18 cellular contexts compared by ENCODE assay signal in genomic region chr2:160464996-160465395, GRCh38. TPM values are rescaled to one million over a fixed set of nuclear protein-coding genes. Genes with fewer than 3 reads are reported as not detected.
A peak's percentile ranks its signal among the peaks of the same experiment; 100 is the strongest.
DNase-seq lines count a peak whose midpoint lies in the region; ATAC-seq, FAIRE-seq and TF ChIP-seq lines count a peak whose summit lies in the region.
"Had no signal": no experiment of that assay in that cellular context is flagged by ENCODE, and none has a peak within 500 bp of the region (broad histone marks: within the 10 kb centered on the region; RNA-seq: fewer than 3 reads in every experiment).

No MANE protein-coding gene starts in this region.

- CTCF ChIA-PET in A549 (lab: Yijun Ruan, JAX) (no interaction called here), K562 (lab: Yijun Ruan, JAX; ENCODE audit: low intra/inter-chr PET ratio) (no interaction called here)

- H3K79me2 ChIP-seq in K562 (ENCODE audit: control insufficient read depth, insufficient read depth, low read length): no peaks in the 10 kb centered on the region

- no peak overlapping the region for H3K4me3 ChIP-seq in A549
- H3K4me3 ChIP-seq in K562: no peak overlapping the region
- H3K4me3 ChIP-seq in mesenchymal stem cell (ENCODE audit: insufficient read depth in 1 of 2, low read depth in 1 of 2, low read length in 2 of 2): peak overlapping the region in 1 of 2 experiments; percentile 1
- H3K4me3 ChIP-seq in tibial nerve: no peak overlapping the region

- intact Hi-C loops in K562 (cut with micrococcal nuclease): no loop called here

- TF ChIP-seq RAD21 in A549 (conservative IDR thresholded peaks at IDR 0.05 in 1 of 2, IDR thresholded peaks at IDR 0.05 in 1 of 2) (no peak), K562 (CRISPR knock-in tag; conservative IDR thresholded peaks at IDR 0.05 in 1 of 2, IDR thresholded peaks at IDR 0.05 in 1 of 2) (no peak)

- H3K9me3 ChIP-seq in A549 (no peaks in the 10 kb centered on the region), K562 (replicated peaks; ENCODE audit: control insufficient read depth, insufficient read depth, low read depth, low read length) (no peaks in the 10 kb centered on the region), mesenchymal stem cell (ENCODE audit: control insufficient read depth, low read length) (no peaks in the 10 kb centered on the region), tibial nerve (no peaks in the 10 kb centered on the region)
- H3K9me3 ChIP-seq: Caco-2 had no signal

- H3K27me3 ChIP-seq in K562 (ENCODE audit: control insufficient read depth in 2 of 2, insufficient read depth in 2 of 2, low read length in 2 of 2): no peaks in the 10 kb centered on the region
- H3K27me3 ChIP-seq in mesenchymal stem cell (ENCODE audit: control insufficient read depth in 1 of 2, insufficient read depth in 1 of 2, low read length in 2 of 2): no peaks in the 10 kb centered on the region
- no peaks in the 10 kb centered on the region for H3K27me3 ChIP-seq in tibial nerve

- H2AFZ ChIP-seq in K562 (ENCODE audit: low read depth, low read length): no peak overlapping the region
- no peak overlapping the region for H2AFZ ChIP-seq in mesenchymal stem cell (ENCODE audit: low read depth, low read length)

- no peak overlapping the region for H2BK12ac ChIP-seq in mesenchymal stem cell (ENCODE audit: low read length in 2 of 2)

- peak overlapping the region; percentile 1; the same call in 1 of the 3 replicates for H3K4me2 ChIP-seq in A549
- no peak overlapping the region for H3K4me2 ChIP-seq in K562 (ENCODE audit: insufficient read depth, low read length)
- no peak overlapping the region for H3K4me2 ChIP-seq in mesenchymal stem cell (ENCODE audit: low read length, poor library complexity, severe bottlenecking)

- no peak overlapping the region for H2BK15ac ChIP-seq in mesenchymal stem cell (ENCODE audit: low read depth, poor library complexity, severe bottlenecking)

- H3K27ac ChIP-seq in A549: no peak overlapping the region; a peak in 1 of 6 replicates
- no peak overlapping the region for H3K27ac ChIP-seq in K562 (ENCODE audit: extremely low read depth, low read depth, low read length)
- no peak overlapping the region for H3K27ac ChIP-seq in mesenchymal stem cell (ENCODE audit: low read length, poor library complexity, severe bottlenecking)
- H3K27ac ChIP-seq in tibial nerve: no peak overlapping the region

- no peak; a peak in 1 of 6 replicates for ATAC-seq in A549
- no peak for ATAC-seq in K562

- H3K36me3 ChIP-seq in K562 (ENCODE audit: control insufficient read depth, insufficient read depth, low read length) (no peaks in the 10 kb centered on the region), mesenchymal stem cell (ENCODE audit: control insufficient read depth in 1 of 2, insufficient read depth in 2 of 2, low read depth in 1 of 2, low read length in 2 of 2) (peaks cover 3 to 11% of the 10 kb centered on the region in 2 experiments), tibial nerve (no peaks in the 10 kb centered on the region)

- no TSS peak for BruUV-seq in K562 (replicated peaks; lab: Mats Ljungman, UMichigan)

- no peaks in the 10 kb centered on the region for H4K20me1 ChIP-seq in K562 (replicated peaks; ENCODE audit: control insufficient read depth, insufficient read depth, low read length)

- TF ChIP-seq CTCF in A549 (IDR thresholded peaks at IDR 0.05): no peak
- no peak for TF ChIP-seq CTCF in K562 (IDR thresholded peaks at IDR 0.05 in 2 of 3, conservative IDR thresholded peaks at IDR 0.05 in 1 of 3; ENCODE audit: insufficient read depth in 2 of 3, low read depth in 1 of 3, low read length in 3 of 3)
- no peak for TF ChIP-seq CTCF in tibial nerve (IDR thresholded peaks at IDR 0.05)

- TF ChIP-seq EP300 in A549 (IDR thresholded peaks at IDR 0.05) (no peak), K562 (IDR thresholded peaks at IDR 0.05; ENCODE audit: low read length) (no peak), tibial nerve (IDR thresholded peaks at IDR 0.05) (no peak)

- H3K9ac ChIP-seq in K562 (ENCODE audit: insufficient read depth in 1 of 2, low read depth in 2 of 2, low read length in 2 of 2) (no peak overlapping the region), mesenchymal stem cell (ENCODE audit: low read length) (peak overlapping the region; percentile 56)

- no peak for FAIRE-seq in A549 (lab: Jason Lieb, UNC)
- FAIRE-seq in K562 (lab: Jason Lieb, UNC): no peak
- FAIRE-seq: GM18507, urothelium cell line had no signal

- H3K14ac ChIP-seq in mesenchymal stem cell (ENCODE audit: low read length in 2 of 2): no peak overlapping the region

- H3K18ac ChIP-seq in mesenchymal stem cell (ENCODE audit: low read depth in 1 of 2, low read length in 2 of 2): no peak overlapping the region

- H3K79me1 ChIP-seq in mesenchymal stem cell (replicated peaks; ENCODE audit: low read length, poor library complexity, severe bottlenecking): peaks cover 30% of the 10 kb centered on the region

- TF ChIP-seq POLR2A in A549 (IDR thresholded peaks at IDR 0.05; ENCODE audit: low read length) (no peak), K562 (conservative IDR thresholded peaks at IDR 0.05) (no peak), tibial nerve (IDR thresholded peaks at IDR 0.05) (no peak)

- no peak overlapping the region for H4K8ac ChIP-seq in mesenchymal stem cell (ENCODE audit: low read length)

- no peaks in the 10 kb centered on the region for H3K9me1 ChIP-seq in K562 (ENCODE audit: control insufficient read depth, insufficient read depth, low read length)

- POLR2A ChIA-PET in A549 (lab: Yijun Ruan, JAX): no interaction called here
- POLR2A ChIA-PET in K562 (lab: Yijun Ruan, JAX): no interaction called here

- 62% methylated on average over 2 of the region's 2 CpGs for WGBS in A549 (ENCODE audit: missing lambda C conversion rate)
- 0% methylated on average over 2 of the region's 2 CpGs for WGBS in K562 (ENCODE audit: insufficient coverage, low coverage, missing lambda C conversion rate)
- WGBS in mesenchymal stem cell: 96% methylated on average over 2 of the region's 2 CpGs
- WGBS in tibial nerve, 2 donors: 87 to 95% methylated on average over 2 of the region's 2 CpGs

- H2BK120ac ChIP-seq in mesenchymal stem cell (ENCODE audit: low read depth, low read length): no peak overlapping the region

- H3K4me1 ChIP-seq in A549 (peaks cover 8% of the 10 kb centered on the region; the same call in 2 of the 3 replicates), K562 (replicated peaks in 1 of 2; ENCODE audit: control insufficient read depth in 2 of 2, insufficient read depth in 2 of 2, low read length in 2 of 2) (no peaks in the 10 kb centered on the region), mesenchymal stem cell (ENCODE audit: control insufficient read depth, insufficient read depth, low read depth, low read length) (peaks cover 6% of the 10 kb centered on the region), tibial nerve (peaks cover 0 to 36% (median 0%) of the 10 kb centered on the region in 4 donors)
- H3K4me1 ChIP-seq: Caco-2 had no signal

- H3K23ac ChIP-seq in mesenchymal stem cell (ENCODE audit: low read length in 2 of 2): no peak overlapping the region

- H2AK5ac ChIP-seq in mesenchymal stem cell (ENCODE audit: low read length, severe bottlenecking): no peak overlapping the region

- in situ Hi-C loops in K562 (cut with MboI): no loop called here

- DNase-seq in A549 (ENCODE audit: low read depth in 1 of 2, low spot score in 1 of 2): no peak
- DNase-seq in ELR (ENCODE audit: low read depth): peak; percentile 11
- DNase-seq in K562 (ENCODE audit: extremely low read depth in 1 of 4, low spot score in 3 of 4): no peak
- no peak for DNase-seq in mesenchymal stem cell
- no peak for DNase-seq in activated gamma-delta T cell (lab: John Stamatoyannopoulos, UW)
- DNase-seq in tibial nerve (ENCODE audit: low spot score in 2 of 2): no peak
- DNase-seq in NCI-H748 treated with DMSO at 0.1 percent for 48 hours (lab: John Stamatoyannopoulos, UW): no peak
- DNase-seq: activated CD4-positive, alpha-beta T cell treated with anti-CD3 and anti-CD28 coated beads, Interleukin-2, amount 50 U/mL, for 4 hours; Caco-2; cerebellar nuclear complex; effector CD8-positive, alpha-beta T cell; H7; midbrain; NCI-H1092 treated with DMSO at 0.1 percent for 48 hours; NCI-H2107; NCI-H524 treated with DMSO at 0.1 percent for 48 hours had no signal

- no peak overlapping the region for H3K4ac ChIP-seq in mesenchymal stem cell (ENCODE audit: low read depth in 1 of 2, low read length in 2 of 2)

- H2BK5ac ChIP-seq in mesenchymal stem cell (ENCODE audit: low read depth, low read length, poor library complexity, severe bottlenecking): no peak overlapping the region

- H4K91ac ChIP-seq in mesenchymal stem cell (ENCODE audit: low read length): no peak overlapping the region

RNA-seq across cellular contexts. Expression of gene RBMS1, which starts 28.6 kb away (rescaled TPM):
- polyA plus RNA-seq in A549 (2011; rRNA removed): 103 and 108 TPM in 2 replicates
- polyA plus RNA-seq in A549 (2012; cell fraction: cytosol; rRNA removed): 40.1 and 51.1 TPM in 2 replicates
- polyA plus RNA-seq in A549 (2012; cell fraction: nucleus; rRNA removed): 28.8 and 32.3 TPM in 2 replicates
- polyA plus RNA-seq in A549 (2017; fragmentation: RNase III; extraction: RNeasy Plus Mini Kit Qiagen cat#74134 plus additional on column Dnase treatment): 51.9 to 56.2 TPM (median 55.8 TPM) in 3 replicates
- polyA minus RNA-seq in A549 (2011; rRNA and poly(A)+ RNA removed): 92.2 and 103 TPM in 2 replicates
- total RNA-seq in K562 (2011; cell fraction: chromatin; rRNA removed; ENCODE audit: low replicate concordance): 0.69 TPM in 1 of 2 replicates, not detected in the other
- 0.50 TPM in 1 of 2 replicates, not detected in the other for total RNA-seq in K562 (2011; cell fraction: nucleolus; rRNA removed)
- total RNA-seq in K562 (2011; cell fraction: nucleoplasm; rRNA removed): 0.22 and 0.38 TPM in 2 replicates
- total RNA-seq in K562 (2014; rRNA removed): not detected in 2 replicates
- 0.04 TPM in 1 of 2 replicates, not detected in the other for total RNA-seq in K562 (2014; rRNA removed; fragmentation: Illumina TruSeq; extraction: Trizol)
- not detected in 2 replicates for total RNA-seq in K562 (2015; rRNA removed; fragmentation: Illumina TruSeq; extraction: Trizol)
- total RNA-seq in K562 (2021): 0.09 and 0.38 TPM in 2 replicates
- 0.11 and 0.31 TPM in 2 replicates for polyA plus RNA-seq in K562 (2011; rRNA removed)
- polyA plus RNA-seq in K562 (2011; cell fraction: cytosol; rRNA removed): 0.03 and 0.25 TPM in 2 replicates
- polyA plus RNA-seq in K562 (2011; cell fraction: nucleus; rRNA removed): 0.15 and 0.17 TPM in 2 replicates
- polyA plus RNA-seq in K562 (2012): 0.05 and 0.06 TPM in 2 replicates
- not detected in 2 replicates for polyA plus RNA-seq in K562 (2014; fragmentation: Illumina TruSeq; extraction: Trizol)
- polyA plus RNA-seq in K562 (2014; fragmentation: Nextera tagmentation; extraction: Ambion mirVana): not detected
- polyA plus RNA-seq in K562 (2014; rRNA removed): 0.07 TPM in 1 of 2 replicates, not detected in the other
- polyA minus RNA-seq in K562 (2011; rRNA and poly(A)+ RNA removed): 0.06 and 0.70 TPM in 2 replicates
- polyA minus RNA-seq in K562 (2011; cell fraction: cytosol; rRNA and poly(A)+ RNA removed): not detected in 2 replicates
- 0.13 and 0.56 TPM in 2 replicates for polyA minus RNA-seq in K562 (2011; cell fraction: nucleus; rRNA and poly(A)+ RNA removed)
- polyA plus RNA-seq in mesenchymal stem cell (2013, experiment 1 of 2): 159 TPM
- 180 TPM for polyA plus RNA-seq in mesenchymal stem cell (2013, experiment 2 of 2)
- total RNA-seq in tibial nerve: 10 to 100 TPM; 68.1 to 83.4 (median 72.5) TPM

Comparison
In these comparisons a context has a peak if more than half of its experiments do, and no peak if none do; other contexts are left out.
1. RNA of gene RBMS1, which starts 28.6 kb away (total RNA-seq): 68.1 to 83.4 TPM in tibial nerve; 0.04 to 0.69 TPM in K562; every median in the first group is over 10 times any median in the second.
2. Of the 35 proteins assayed by ChIP-seq in both K562 and A549: peak only in K562: none; only in A549: MAFK; in both: none; in neither: 33; mixed calls (peak in some experiments, not most) for 1.